ENCODE assay signal across 11 cellular contexts in genomic region chr17:50380369-50381259, GRCh38. TPM values are rescaled to one million over a fixed set of nuclear protein-coding genes. Genes with fewer than 3 reads are reported as not detected.
DNase-seq lines count a peak whose midpoint lies in the region; ATAC-seq, FAIRE-seq and TF ChIP-seq lines count a peak whose summit lies in the region.
"Had no signal": no experiment of that assay in that cellular context is flagged by ENCODE, and none has a peak within 500 bp of the region (broad histone marks: within the 10 kb centered on the region; RNA-seq: fewer than 3 reads in every experiment).

No MANE protein-coding gene starts in this region.

- intact Hi-C loops in GM12878 (cut with micrococcal nuclease; ENCODE audit: unreplicated experiment): no loop called here
- intact Hi-C loops in activated CD4-positive, alpha-beta memory T cell treated with anti-CD3 and anti-CD28 coated beads for 36 hours (cut with micrococcal nuclease): no loop called here

- SMC1A ChIA-PET in GM12878 (lab: Charles Lee; ENCODE audit: uncharacterized antibody, unreplicated experiment): interaction anchor here (1.0 to 1.9 kb wide), 3 partner anchors 11 to 48 kb away, joined by 3 to 11 read pairs (median 3); no protein-coding TSS in a partner anchor

- H3K27ac ChIP-seq in GM12878 (ENCODE audit: control insufficient read depth, insufficient read depth): no peak overlapping the region

- WGBS in GM12878 (ENCODE audit: insufficient coverage, insufficient replicate concordance, low lambda C conversion rate, missing lambda C conversion rate): 95% methylated on average over 13 of the region's 13 CpGs

- H3K9me3 ChIP-seq in GM12878 (replicated peaks; ENCODE audit: control insufficient read depth, insufficient read depth, low read length): no peaks in the 10 kb centered on the region

- TF ChIP-seq EP300 in GM12878 (IDR thresholded peaks at IDR 0.05; ENCODE audit: borderline replicate concordance in 1 of 2, control insufficient read depth in 1 of 2, low read depth in 2 of 2, low read length in 2 of 2): no peak

- H3K9ac ChIP-seq in GM12878 (ENCODE audit: control insufficient read depth, insufficient read depth, low read length): no peak overlapping the region

- in situ Hi-C loops in GM12878 (cut with MboI): no loop called here

- peaks cover 30 to 35% of the 10 kb centered on the region in 2 experiments for H3K36me3 ChIP-seq in GM12878 (ENCODE audit: control insufficient read depth in 2 of 2, insufficient read depth in 2 of 2, low read length in 1 of 2)

- BruUV-seq in GM12878 (replicated peaks; lab: Mats Ljungman, UMichigan): no TSS peak

- ATAC-seq in GM12878: peak; percentile 36
- peak; percentile 33 to 51 for ATAC-seq in naive thymus-derived CD8-positive, alpha-beta T cell
- ATAC-seq: activated CD8-positive, alpha-beta T cell treated with anti-CD3 and anti-CD28 coated beads for 36 hours had no signal

- no peak overlapping the region for H3K4me3 ChIP-seq in GM12878

- H3K4me3 Mint-ChIP-seq in naive thymus-derived CD8-positive, alpha-beta T cell: no peak overlapping the region
- H3K4me3 Mint-ChIP-seq in activated CD4-positive, alpha-beta memory T cell treated with anti-CD3 and anti-CD28 coated beads for 36 hours: no peak overlapping the region
- no peak overlapping the region for H3K4me3 Mint-ChIP-seq in mesothelial cell of epicardium
- H3K4me3 Mint-ChIP-seq: activated CD8-positive, alpha-beta T cell treated with anti-CD3 and anti-CD28 coated beads for 36 hours; activated naive CD8-positive, alpha-beta T cell treated with anti-CD3 and anti-CD28 coated beads for 36 hours had no signal

- no peak overlapping the region for H2AFZ ChIP-seq in GM12878 (ENCODE audit: control insufficient read depth, low read depth, low read length)

- no peaks in the 10 kb centered on the region for H4K20me1 ChIP-seq in GM12878 (ENCODE audit: control insufficient read depth, insufficient read depth)

- DNase-seq in GM10248 (ENCODE audit: extremely low spot score): no peak
- DNase-seq in Kasumi-1 (lab: John Stamatoyannopoulos, UW): peak; percentile 20 to 26
- DNase-seq in GM12878 (ENCODE audit: low read depth, low spot score): no peak
- no peak for DNase-seq in naive thymus-derived CD8-positive, alpha-beta T cell
- no peak for DNase-seq in activated CD4-positive, alpha-beta memory T cell treated with anti-CD3 and anti-CD28 coated beads for 36 hours
- no peak for DNase-seq in T-helper 9 cell
- DNase-seq in mesothelial cell of epicardium (ENCODE audit: low spot score in 2 of 2, unreplicated experiment in 2 of 2): no peak
- DNase-seq: activated CD8-positive, alpha-beta T cell treated with anti-CD3 and anti-CD28 coated beads for 36 hours; activated naive CD8-positive, alpha-beta T cell treated with anti-CD3 and anti-CD28 coated beads for 36 hours; NCI-H1092; NCI-H774 had no signal

- H3K36me3 Mint-ChIP-seq in naive thymus-derived CD8-positive, alpha-beta T cell: peaks cover 0 to 45% (median 12%) of the 10 kb centered on the region in 3 donors
- peaks cover 63% of the 10 kb centered on the region for H3K36me3 Mint-ChIP-seq in activated CD4-positive, alpha-beta memory T cell treated with anti-CD3 and anti-CD28 coated beads for 36 hours
- peaks cover 31% of the 10 kb centered on the region for H3K36me3 Mint-ChIP-seq in mesothelial cell of epicardium

- TF ChIP-seq RAD21 in GM12878 (IDR thresholded peaks at IDR 0.05; ENCODE audit: insufficient read depth, low read depth, low read length): no peak

- TF ChIP-seq POLR2A in GM12878 (IDR thresholded peaks at IDR 0.05; ENCODE audit: low read depth, low read length): 0 out of 2 replicates have a peak, but pooled peaks have one; percentile 70

- CTCF ChIA-PET in GM10248 (lab: Yijun Ruan, JAX) (interaction anchor here (0.7 to 4.9 kb wide), 5 partner anchors 9 to 18 kb away, joined by 3 to 43 read pairs (median 5); partner anchors contain the start of gene LRRC59), GM12878 (lab: Yijun Ruan, JAX) (interaction anchor here (0.9 to 3.8 kb wide), 4 partner anchors 16 to 41 kb away, joined by 4 to 25 read pairs (median 12); partner anchors contain the start of gene LRRC59)
- CTCF ChIA-PET in activated CD4-positive, alpha-beta memory T cell treated with anti-CD3 and anti-CD28 coated beads for 36 hours (lab: Charles Lee): interaction anchor here (0.7 to 5.7 kb wide), 5 partner anchors 10 to 18 kb away, joined by 3 to 37 read pairs (median 8); partner anchors contain the start of gene LRRC59

- POLR2A ChIA-PET in GM10248 (lab: Yijun Ruan, JAX) (interaction anchor here (1.2 to 1.5 kb wide), 2 partner anchors 11 to 17 kb away, joined by 3 to 4 read pairs; partner anchors contain the start of gene LRRC59), GM12878 (lab: Charles Lee) (interaction anchor here (0.9 kb wide), 1 partner anchor 15 kb away, joined by 3 read pairs; no protein-coding TSS in a partner anchor)
- POLR2A ChIA-PET in naive thymus-derived CD8-positive, alpha-beta T cell (lab: Charles Lee): interaction anchor here (0.7 to 1.2 kb wide), 2 partner anchors 17 kb away, joined by 3 read pairs; partner anchors contain the start of gene LRRC59
- POLR2A ChIA-PET in activated CD4-positive, alpha-beta memory T cell treated with anti-CD3 and anti-CD28 coated beads for 36 hours (lab: Charles Lee): interaction anchor here (0.9 kb wide), 1 partner anchor 11 kb away, joined by 3 read pairs; no protein-coding TSS in a partner anchor

- no peak for FAIRE-seq in GM12878 (lab: Jason Lieb, UNC)

- H3K27me3 ChIP-seq in GM12878 (replicated peaks in 1 of 2; ENCODE audit: control insufficient read depth in 2 of 2, insufficient read depth in 2 of 2, low read length in 1 of 2): no peaks in the 10 kb centered on the region

- H3K4me1 ChIP-seq in GM12878 (ENCODE audit: control insufficient read depth, insufficient read depth, low read length): no peaks in the 10 kb centered on the region

- no peaks in the 10 kb centered on the region for H3K4me1 Mint-ChIP-seq in naive thymus-derived CD8-positive, alpha-beta T cell
- no peaks in the 10 kb centered on the region for H3K4me1 Mint-ChIP-seq in activated CD4-positive, alpha-beta memory T cell treated with anti-CD3 and anti-CD28 coated beads for 36 hours (ENCODE audit: low read depth)
- no peaks in the 10 kb centered on the region for H3K4me1 Mint-ChIP-seq in mesothelial cell of epicardium
- H3K4me1 Mint-ChIP-seq: activated naive CD8-positive, alpha-beta T cell treated with anti-CD3 and anti-CD28 coated beads for 36 hours had no signal

- H3K79me2 ChIP-seq in GM12878 (ENCODE audit: control insufficient read depth, insufficient read depth, low read length): no peaks in the 10 kb centered on the region

- peak; percentile 18 for TF ChIP-seq CTCF in GM10248 (IDR thresholded peaks at IDR 0.05; ENCODE audit: control extremely low read depth, extremely low read depth, low read depth, missing control alignments)
- 0 out of 6 replicates have a peak, but pooled peaks of 1 of the 3 experiments have one; percentile 8 for TF ChIP-seq CTCF in GM12878 (IDR thresholded peaks at IDR 0.05 in 2 of 3, conservative IDR thresholded peaks at IDR 0.05 in 1 of 3; ENCODE audit: control insufficient read depth in 2 of 3, extremely low read depth in 1 of 3, insufficient read depth in 1 of 3, low read depth in 3 of 3, low read length in 3 of 3)
- no peak for TF ChIP-seq CTCF in mesothelial cell of epicardium (IDR thresholded peaks at IDR 0.05; ENCODE audit: unreplicated experiment)

- H3K4me2 ChIP-seq in GM12878 (ENCODE audit: control insufficient read depth, insufficient read depth): no peak overlapping the region

- H3K9me3 Mint-ChIP-seq in naive thymus-derived CD8-positive, alpha-beta T cell: no peaks in the 10 kb centered on the region
- no peaks in the 10 kb centered on the region for H3K9me3 Mint-ChIP-seq in activated CD4-positive, alpha-beta memory T cell treated with anti-CD3 and anti-CD28 coated beads for 36 hours
- no peaks in the 10 kb centered on the region for H3K9me3 Mint-ChIP-seq in mesothelial cell of epicardium
- H3K9me3 Mint-ChIP-seq: activated CD8-positive, alpha-beta T cell treated with anti-CD3 and anti-CD28 coated beads for 36 hours; activated naive CD8-positive, alpha-beta T cell treated with anti-CD3 and anti-CD28 coated beads for 36 hours had no signal

- RAD21 ChIA-PET in GM12878 (lab: Charles Lee; ENCODE audit: unreplicated experiment): interaction anchor here (1.2 to 1.7 kb wide), 2 partner anchors 15 to 18 kb away, joined by 4 read pairs; no protein-coding TSS in a partner anchor

- H3K27me3 Mint-ChIP-seq in naive thymus-derived CD8-positive, alpha-beta T cell: no peaks in the 10 kb centered on the region
- no peaks in the 10 kb centered on the region for H3K27me3 Mint-ChIP-seq in activated CD4-positive, alpha-beta memory T cell treated with anti-CD3 and anti-CD28 coated beads for 36 hours
- no peaks in the 10 kb centered on the region for H3K27me3 Mint-ChIP-seq in mesothelial cell of epicardium (ENCODE audit: low read depth)
- H3K27me3 Mint-ChIP-seq: activated CD8-positive, alpha-beta T cell treated with anti-CD3 and anti-CD28 coated beads for 36 hours; activated naive CD8-positive, alpha-beta T cell treated with anti-CD3 and anti-CD28 coated beads for 36 hours had no signal

- H3K27ac Mint-ChIP-seq in naive thymus-derived CD8-positive, alpha-beta T cell: peak overlapping the region in 2 of 10 donors; percentile 10 to 65
- H3K27ac Mint-ChIP-seq in activated CD4-positive, alpha-beta memory T cell treated with anti-CD3 and anti-CD28 coated beads for 36 hours: no peak overlapping the region
- H3K27ac Mint-ChIP-seq in mesothelial cell of epicardium: no peak overlapping the region
- H3K27ac Mint-ChIP-seq: activated CD8-positive, alpha-beta T cell treated with anti-CD3 and anti-CD28 coated beads for 36 hours; activated naive CD8-positive, alpha-beta T cell treated with anti-CD3 and anti-CD28 coated beads for 36 hours had no signal

RNA-seq across cellular contexts. Expression of gene EME1, which starts 7.6 kb away (rescaled TPM):
- total RNA-seq in GM12878 (2013; cell fraction: nucleolus; rRNA removed): 21.7 and 26.6 TPM in 2 replicates
- 17.7 and 19.7 TPM in 2 replicates for total RNA-seq in GM12878 (2014; rRNA removed)
- 18.1 and 20.6 TPM in 2 replicates for total RNA-seq in GM12878 (2014; rRNA removed; fragmentation: Illumina TruSeq; extraction: Trizol)
- 16.8 and 20.8 TPM in 2 replicates for total RNA-seq in GM12878 (2021)
- polyA plus RNA-seq in GM12878 (2011; ENCODE audit: low read depth): 10.7 TPM
- 31.3 and 31.8 TPM in 2 replicates for polyA plus RNA-seq in GM12878 (2011; rRNA removed)
- polyA plus RNA-seq in GM12878 (2011; cell fraction: cytosol; rRNA removed): 22.9 and 24.6 TPM in 2 replicates
- polyA plus RNA-seq in GM12878 (2011; cell fraction: nucleus; rRNA removed): 95.0 and 154 TPM in 2 replicates
- polyA plus RNA-seq in GM12878 (2012): 20.0 and 25.2 TPM in 2 replicates
- 23.2 and 26.9 TPM in 2 replicates for polyA plus RNA-seq in GM12878 (2014; fragmentation: Illumina TruSeq; extraction: Trizol)
- 10 to 100 TPM; 13.8 to 16.7 TPM for polyA plus RNA-seq in GM12878 (2014; fragmentation: Nextera tagmentation; extraction: Ambion mirVana)
- 22.9 and 23.7 TPM in 2 replicates for polyA plus RNA-seq in GM12878 (2014; rRNA removed)
- polyA plus RNA-seq in GM12878 (2016; fragmentation: Nextera tagmentation; extraction: Ambion mirVana): 10 to 100 TPM; 32.6 to 40.5 TPM
- 14.3 and 16.9 TPM in 2 replicates for polyA minus RNA-seq in GM12878 (2011; rRNA and poly(A)+ RNA removed)
- polyA minus RNA-seq in GM12878 (2011; cell fraction: cytosol; rRNA and poly(A)+ RNA removed): 4.4 and 5.9 TPM in 2 replicates
- polyA minus RNA-seq in GM12878 (2011; cell fraction: nucleus; rRNA and poly(A)+ RNA removed): 11.7 and 13.2 TPM in 2 replicates
- total RNA-seq in naive thymus-derived CD8-positive, alpha-beta T cell: 1 to 10 TPM; 1.9 to 2.7 TPM
- under 1 TPM in 1 of 3 donors, not detected in 2; 0.38 TPM for polyA plus RNA-seq in naive thymus-derived CD8-positive, alpha-beta T cell
- 10 to 100 TPM; 47.7 to 48.1 TPM for total RNA-seq in activated CD4-positive, alpha-beta memory T cell treated with anti-CD3 and anti-CD28 coated beads for 36 hours
- total RNA-seq in mesothelial cell of epicardium: 7.8 to 11.6 TPM (median 10.3 TPM) in 3 replicates

RNA-seq across cellular contexts. Expression of gene MRPL27, which starts 7.6 kb away (rescaled TPM):
- total RNA-seq in GM12878 (2013; cell fraction: nucleolus; rRNA removed): 42.6 and 54.2 TPM in 2 replicates
- total RNA-seq in GM12878 (2014; rRNA removed): 79.4 and 88.6 TPM in 2 replicates
- 104 TPM in 2 replicates for total RNA-seq in GM12878 (2014; rRNA removed; fragmentation: Illumina TruSeq; extraction: Trizol)
- 83.0 and 87.9 TPM in 2 replicates for total RNA-seq in GM12878 (2021)
- polyA plus RNA-seq in GM12878 (2011; ENCODE audit: low read depth): 68.9 TPM
- 109 and 154 TPM in 2 replicates for polyA plus RNA-seq in GM12878 (2011; rRNA removed)
- 185 and 201 TPM in 2 replicates for polyA plus RNA-seq in GM12878 (2011; cell fraction: cytosol; rRNA removed)
- 74.8 and 78.7 TPM in 2 replicates for polyA plus RNA-seq in GM12878 (2011; cell fraction: nucleus; rRNA removed)
- 52.5 and 54.3 TPM in 2 replicates for polyA plus RNA-seq in GM12878 (2012)
- polyA plus RNA-seq in GM12878 (2014; fragmentation: Illumina TruSeq; extraction: Trizol): 95.2 and 101 TPM in 2 replicates
- polyA plus RNA-seq in GM12878 (2014; fragmentation: Nextera tagmentation; extraction: Ambion mirVana): 100 to 1,000 TPM; 380 to 390 TPM
- 102 and 109 TPM in 2 replicates for polyA plus RNA-seq in GM12878 (2014; rRNA removed)
- 100 to 1,000 TPM; 224 to 244 TPM for polyA plus RNA-seq in GM12878 (2016; fragmentation: Nextera tagmentation; extraction: Ambion mirVana)
- 80.9 and 89.4 TPM in 2 replicates for polyA minus RNA-seq in GM12878 (2011; rRNA and poly(A)+ RNA removed)
- polyA minus RNA-seq in GM12878 (2011; cell fraction: cytosol; rRNA and poly(A)+ RNA removed): 18.0 and 19.5 TPM in 2 replicates
- polyA minus RNA-seq in GM12878 (2011; cell fraction: nucleus; rRNA and poly(A)+ RNA removed): 29.4 and 44.1 TPM in 2 replicates
- total RNA-seq in naive thymus-derived CD8-positive, alpha-beta T cell: 10 to 100 TPM; 28.0 to 30.0 TPM
- polyA plus RNA-seq in naive thymus-derived CD8-positive, alpha-beta T cell: 10 to 100 TPM; 28.7 to 60.6 (median 45.7) TPM
- total RNA-seq in activated CD4-positive, alpha-beta memory T cell treated with anti-CD3 and anti-CD28 coated beads for 36 hours: 10 to 100 TPM; 53.9 to 64.5 TPM
- 55.0 to 57.5 TPM (median 56.0 TPM) in 3 replicates for total RNA-seq in mesothelial cell of epicardium

RNA-seq across cellular contexts. Expression of gene LRRC59, which starts 16.7 kb away (rescaled TPM):
- 44.7 and 47.5 TPM in 2 replicates for total RNA-seq in GM12878 (2013; cell fraction: nucleolus; rRNA removed)
- total RNA-seq in GM12878 (2014; rRNA removed) (64.3 and 72.4 TPM in 2 replicates), GM12878 (2014; rRNA removed; fragmentation: Illumina TruSeq; extraction: Trizol) (49.2 and 54.2 TPM in 2 replicates), GM12878 (2021) (79.2 and 82.2 TPM in 2 replicates), mesothelial cell of epicardium (60.7 to 65.1 TPM (median 63.5 TPM) in 3 replicates)
- polyA plus RNA-seq in GM12878 (2011; ENCODE audit: low read depth): 37.4 TPM
- polyA plus RNA-seq in GM12878 (2011; rRNA removed) (34.1 and 53.4 TPM in 2 replicates), GM12878 (2014; fragmentation: Illumina TruSeq; extraction: Trizol) (59.2 and 70.4 TPM in 2 replicates), GM12878 (2014; fragmentation: Nextera tagmentation; extraction: Ambion mirVana) (10 to 100 TPM in 1 of 2 experiments, 1 to 10 TPM in 1; 8.8 to 17.9 TPM), GM12878 (2014; rRNA removed) (55.7 and 63.3 TPM in 2 replicates), GM12878 (2016; fragmentation: Nextera tagmentation; extraction: Ambion mirVana) (10 to 100 TPM; 75.5 to 81.2 TPM)
- 40.1 and 42.1 TPM in 2 replicates for polyA plus RNA-seq in GM12878 (2011; cell fraction: cytosol; rRNA removed)
- polyA plus RNA-seq in GM12878 (2011; cell fraction: nucleus; rRNA removed): 34.9 and 44.1 TPM in 2 replicates
- polyA plus RNA-seq in GM12878 (2012): 43.8 and 56.7 TPM in 2 replicates
- 53.7 and 74.0 TPM in 2 replicates for polyA minus RNA-seq in GM12878 (2011; rRNA and poly(A)+ RNA removed)
- polyA minus RNA-seq in GM12878 (2011; cell fraction: cytosol; rRNA and poly(A)+ RNA removed): 17.4 and 25.3 TPM in 2 replicates
- polyA minus RNA-seq in GM12878 (2011; cell fraction: nucleus; rRNA and poly(A)+ RNA removed): 22.2 and 37.4 TPM in 2 replicates
- 10 to 100 TPM; 25.7 to 27.7 TPM for total RNA-seq in naive thymus-derived CD8-positive, alpha-beta T cell
- 10 to 100 TPM; 12.8 to 14.1 (median 13.8) TPM for polyA plus RNA-seq in naive thymus-derived CD8-positive, alpha-beta T cell
- 10 to 100 TPM; 77.1 to 78.8 TPM for total RNA-seq in activated CD4-positive, alpha-beta memory T cell treated with anti-CD3 and anti-CD28 coated beads for 36 hours

RNA-seq across cellular contexts. Expression of gene XYLT2, which starts 34.7 kb away (rescaled TPM):
- total RNA-seq in GM12878 (2013; cell fraction: nucleolus; rRNA removed): 47.5 and 54.0 TPM in 2 replicates
- total RNA-seq in GM12878 (2014; rRNA removed): 19.0 and 20.6 TPM in 2 replicates
- total RNA-seq in GM12878 (2014; rRNA removed; fragmentation: Illumina TruSeq; extraction: Trizol): 5.9 and 7.2 TPM in 2 replicates
- 19.0 and 20.1 TPM in 2 replicates for total RNA-seq in GM12878 (2021)
- polyA plus RNA-seq in GM12878 (2011; ENCODE audit: low read depth): 3.8 TPM
- polyA plus RNA-seq in GM12878 (2011; rRNA removed): 7.6 and 17.0 TPM in 2 replicates
- 16.8 and 25.9 TPM in 2 replicates for polyA plus RNA-seq in GM12878 (2011; cell fraction: cytosol; rRNA removed)
- 49.6 and 54.4 TPM in 2 replicates for polyA plus RNA-seq in GM12878 (2011; cell fraction: nucleus; rRNA removed)
- 10.1 and 10.7 TPM in 2 replicates for polyA plus RNA-seq in GM12878 (2012)
- 1.9 and 5.8 TPM in 2 replicates for polyA plus RNA-seq in GM12878 (2014; fragmentation: Illumina TruSeq; extraction: Trizol)
- 1 to 10 TPM in 1 of 2 experiments, under 1 TPM in 1; 0.82 to 1.5 TPM for polyA plus RNA-seq in GM12878 (2014; fragmentation: Nextera tagmentation; extraction: Ambion mirVana)
- polyA plus RNA-seq in GM12878 (2014; rRNA removed): 15.3 and 17.9 TPM in 2 replicates
- polyA plus RNA-seq in GM12878 (2016; fragmentation: Nextera tagmentation; extraction: Ambion mirVana): 10 to 100 TPM; 11.2 to 14.7 TPM
- 19.5 and 36.3 TPM in 2 replicates for polyA minus RNA-seq in GM12878 (2011; rRNA and poly(A)+ RNA removed)
- 15.2 and 16.1 TPM in 2 replicates for polyA minus RNA-seq in GM12878 (2011; cell fraction: cytosol; rRNA and poly(A)+ RNA removed)
- polyA minus RNA-seq in GM12878 (2011; cell fraction: nucleus; rRNA and poly(A)+ RNA removed): 13.2 and 20.3 TPM in 2 replicates
- 10 to 100 TPM; 34.3 to 42.5 TPM for total RNA-seq in naive thymus-derived CD8-positive, alpha-beta T cell
- polyA plus RNA-seq in naive thymus-derived CD8-positive, alpha-beta T cell: 10 to 100 TPM in 1 of 3 donors, 1 to 10 TPM in 2; 6.9 to 16.8 (median 7.4) TPM
- 10 to 100 TPM; 41.3 to 43.3 TPM for total RNA-seq in activated CD4-positive, alpha-beta memory T cell treated with anti-CD3 and anti-CD28 coated beads for 36 hours
- 32.3 to 35.3 TPM (median 33.3 TPM) in 3 replicates for total RNA-seq in mesothelial cell of epicardium

RNA-seq across cellular contexts. Expression of gene ACSF2, which starts 45.4 kb away (rescaled TPM):
- total RNA-seq in GM12878 (2013; cell fraction: nucleolus; rRNA removed): 78.0 and 93.4 TPM in 2 replicates
- total RNA-seq in GM12878 (2014; rRNA removed): 22.5 and 25.1 TPM in 2 replicates
- 17.4 and 18.7 TPM in 2 replicates for total RNA-seq in GM12878 (2014; rRNA removed; fragmentation: Illumina TruSeq; extraction: Trizol)
- total RNA-seq in GM12878 (2021): 28.5 and 32.8 TPM in 2 replicates
- 19.8 TPM for polyA plus RNA-seq in GM12878 (2011; ENCODE audit: low read depth)
- polyA plus RNA-seq in GM12878 (2011; rRNA removed): 11.7 and 13.2 TPM in 2 replicates
- 11.9 and 13.3 TPM in 2 replicates for polyA plus RNA-seq in GM12878 (2011; cell fraction: cytosol; rRNA removed)
- polyA plus RNA-seq in GM12878 (2011; cell fraction: nucleus; rRNA removed): 36.0 and 60.6 TPM in 2 replicates
- polyA plus RNA-seq in GM12878 (2012): 20.5 and 23.0 TPM in 2 replicates
- 15.5 and 20.9 TPM in 2 replicates for polyA plus RNA-seq in GM12878 (2014; fragmentation: Illumina TruSeq; extraction: Trizol)
- 10 to 100 TPM; 10.4 to 14.8 TPM for polyA plus RNA-seq in GM12878 (2014; fragmentation: Nextera tagmentation; extraction: Ambion mirVana)
- 22.4 and 24.9 TPM in 2 replicates for polyA plus RNA-seq in GM12878 (2014; rRNA removed)
- 1 to 10 TPM; 7.1 to 8.4 TPM for polyA plus RNA-seq in GM12878 (2016; fragmentation: Nextera tagmentation; extraction: Ambion mirVana)
- polyA minus RNA-seq in GM12878 (2011; rRNA and poly(A)+ RNA removed): 24.4 and 33.9 TPM in 2 replicates
- 4.9 and 7.8 TPM in 2 replicates for polyA minus RNA-seq in GM12878 (2011; cell fraction: cytosol; rRNA and poly(A)+ RNA removed)
- polyA minus RNA-seq in GM12878 (2011; cell fraction: nucleus; rRNA and poly(A)+ RNA removed): 13.7 and 18.1 TPM in 2 replicates
- 10 to 100 TPM; 22.4 to 25.9 TPM for total RNA-seq in naive thymus-derived CD8-positive, alpha-beta T cell
- 1 to 10 TPM; 1.2 to 2.3 (median 2.1) TPM for polyA plus RNA-seq in naive thymus-derived CD8-positive, alpha-beta T cell
- 10 to 100 TPM; 20.1 to 23.6 TPM for total RNA-seq in activated CD4-positive, alpha-beta memory T cell treated with anti-CD3 and anti-CD28 coated beads for 36 hours
- 107 to 113 TPM (median 112 TPM) in 3 replicates for total RNA-seq in mesothelial cell of epicardium

Comparison
In these comparisons a context has a peak if more than half of its experiments do, and no peak if none do; other contexts are left out.
1. DNase-seq: peak in Kasumi-1 (2 of 2); none in GM10248 (single experiment), GM12878 (single experiment), naive thymus-derived CD8-positive, alpha-beta T cell (0 of 10), activated CD4-positive, alpha-beta memory T cell treated with anti-CD3 and anti-CD28 coated beads for 36 hours (single experiment), T-helper 9 cell (single experiment) and mesothelial cell of epicardium (0 of 2).